16 cellular contexts compared by ENCODE assay signal in genomic region chrX:46582325-46582724, GRCh38. TPM values are rescaled to one million over a fixed set of nuclear protein-coding genes. Genes with fewer than 3 reads are reported as not detected.
A peak's percentile ranks its signal among the peaks of the same experiment; 100 is the strongest.
DNase-seq lines count a peak whose midpoint lies in the region; ATAC-seq and TF ChIP-seq lines count a peak whose summit lies in the region.
"Had no signal": no experiment of that assay in that cellular context is flagged by ENCODE, and none has a peak within 500 bp of the region (broad histone marks: within the 10 kb centered on the region; RNA-seq: fewer than 3 reads in every experiment).

No MANE protein-coding gene starts in this region.

- peaks cover 46% of the 10 kb centered on the region for H3K4me1 Mint-ChIP-seq in WTC11

- H3K4me3 ChIP-seq in smooth muscle cell (no peak overlapping the region), upper lobe of right lung (no peak overlapping the region)
- H3K4me3 ChIP-seq: gastrocnemius medialis had no signal

- H3K36me3 ChIP-seq in smooth muscle cell (ENCODE audit: low read depth), result no peaks in the 10 kb centered on the region
- no peaks in the 10 kb centered on the region for H3K36me3 ChIP-seq in upper lobe of right lung
- H3K36me3 ChIP-seq: gastrocnemius medialis had no signal

- no peaks in the 10 kb centered on the region for H3K27me3 Mint-ChIP-seq in WTC11 (ENCODE audit: low read depth)
- H3K27me3 Mint-ChIP-seq: activated B cell treated with CpG ODN at 0.5 μM for 24 hours had no signal

- intact Hi-C loops in upper lobe of right lung (cut with DNase I), result no loop called here

- H3F3A ChIP-seq in smooth muscle cell (ENCODE audit: low read depth), result no peaks in the 10 kb centered on the region

- no peak for TF ChIP-seq CTCF in WTC11 (IDR thresholded peaks at IDR 0.05)
- TF ChIP-seq CTCF in smooth muscle cell (IDR thresholded peaks at IDR 0.05; ENCODE audit: borderline replicate concordance, insufficient read depth, poor library complexity, severe bottlenecking), result no peak
- no peak for TF ChIP-seq CTCF in upper lobe of right lung (IDR thresholded peaks at IDR 0.05)

- no peaks in the 10 kb centered on the region for H3K79me2 ChIP-seq in smooth muscle cell (ENCODE audit: low read depth)

- H2AFZ ChIP-seq in smooth muscle cell (ENCODE audit: low read depth), result no peak overlapping the region

- 0 out of 2 replicates have a peak, but pooled peaks cover 3% of the 10 kb centered on the region for H3K36me3 Mint-ChIP-seq in WTC11

- ATAC-seq in WTC11 (no peak), upper lobe of right lung (no peak), GM21576 (IDR thresholded peaks at IDR 0.05; ENCODE audit: unreplicated experiment) (no peak)
- ATAC-seq: stimulated activated effector memory CD8-positive, alpha-beta T cell treated with anti-CD3 and anti-CD28 coated beads, Interleukin-12 subunit alpha, Interleukin-12 subunit beta, amount 100 ng/mL, for 72 hours had no signal

- H4K20me1 ChIP-seq in smooth muscle cell (ENCODE audit: low read depth), result no peaks in the 10 kb centered on the region

- no peaks in the 10 kb centered on the region for H3K9me3 Mint-ChIP-seq in WTC11
- H3K9me3 Mint-ChIP-seq: activated B cell treated with CpG ODN at 0.5 μM for 24 hours; stimulated activated effector memory CD8-positive, alpha-beta T cell treated with anti-CD3 and anti-CD28 coated beads, Interleukin-12 subunit alpha, Interleukin-12 subunit beta, amount 100 ng/mL, for 72 hours had no signal

- CTCF ChIA-PET in WTC11 (lab: Charles Lee), result no interaction called here

- peak overlapping the region; percentile 75 for H3K27ac ChIP-seq in smooth muscle cell (ENCODE audit: low read depth)
- H3K27ac ChIP-seq in upper lobe of right lung, result no peak overlapping the region
- H3K27ac ChIP-seq: HL-60 had no signal

- peaks cover 8% of the 10 kb centered on the region for H3K4me1 ChIP-seq in smooth muscle cell (ENCODE audit: low read depth)
- peaks cover 5% of the 10 kb centered on the region for H3K4me1 ChIP-seq in upper lobe of right lung
- H3K4me1 ChIP-seq: Caco-2 had no signal

- DNase-seq in HCEC 1CT (peak; percentile 78), WTC11 (ENCODE audit: low spot score) (no peak), fibroblast of gingiva (ENCODE audit: low read depth) (peak; percentile 69), smooth muscle cell (lab: John Stamatoyannopoulos, UW; ENCODE audit: unreplicated experiment) (no peak), T-helper 1 cell (no peak), NCI-H1417 (lab: John Stamatoyannopoulos, UW) (no peak), upper lobe of right lung (no peak)
- DNase-seq: activated B cell treated with CpG ODN at 0.5 μM for 24 hours, aorta, Caco-2, gastrocnemius medialis, NCI-H1105, NCI-H524 treated with DMSO at 0.1 percent for 48 hours had no signal

- peak overlapping the region; percentile 51 for H3K4me2 ChIP-seq in smooth muscle cell

- H3K9ac ChIP-seq in smooth muscle cell (ENCODE audit: low read depth), result peak overlapping the region; percentile 37

- 69% methylated on average over 3 of the region's 3 CpGs for WGBS in smooth muscle cell (ENCODE audit: low lambda C conversion rate)

- POLR2A ChIA-PET in WTC11 (lab: Charles Lee), result no interaction called here

- H3K27ac Mint-ChIP-seq in WTC11, result peak overlapping the region; percentile 93
- H3K27ac Mint-ChIP-seq: activated B cell treated with CpG ODN at 0.5 μM for 24 hours; stimulated activated effector memory CD8-positive, alpha-beta T cell treated with anti-CD3 and anti-CD28 coated beads, Interleukin-12 subunit alpha, Interleukin-12 subunit beta, amount 100 ng/mL, for 72 hours had no signal

- H3K27me3 ChIP-seq in smooth muscle cell (ENCODE audit: low read depth), result no peaks in the 10 kb centered on the region
- no peaks in the 10 kb centered on the region for H3K27me3 ChIP-seq in upper lobe of right lung

- H3K9me3 ChIP-seq in smooth muscle cell (replicated peaks; ENCODE audit: low read depth), result no peaks in the 10 kb centered on the region
- no peaks in the 10 kb centered on the region for H3K9me3 ChIP-seq in upper lobe of right lung
- H3K9me3 ChIP-seq: Caco-2, gastrocnemius medialis had no signal

- H3K4me3 Mint-ChIP-seq in WTC11, result peak overlapping the region; percentile 41
- H3K4me3 Mint-ChIP-seq: activated B cell treated with CpG ODN at 0.5 μM for 24 hours; stimulated activated effector memory CD8-positive, alpha-beta T cell treated with anti-CD3 and anti-CD28 coated beads, Interleukin-12 subunit alpha, Interleukin-12 subunit beta, amount 100 ng/mL, for 72 hours had no signal

TF ChIP-seq in WTC11, 78 proteins besides CTCF, POLR2A, EP300 and RAD21:
- TF ChIP-seq CREM (CRISPR knock-in tag; IDR thresholded peaks at IDR 0.05) (no peak), ZNF512 (CRISPR knock-in tag; IDR thresholded peaks at IDR 0.05; ENCODE audit: borderline replicate concordance) (no peak), GABPB1 (CRISPR knock-in tag; IDR thresholded peaks at IDR 0.05) (no peak), ZNF425 (CRISPR knock-in tag; conservative IDR thresholded peaks at IDR 0.05) (no peak), USF1 (CRISPR knock-in tag; IDR thresholded peaks at IDR 0.05) (no peak), FOXP1 (CRISPR knock-in tag; IDR thresholded peaks at IDR 0.05; ENCODE audit: borderline replicate concordance) (no peak), HMGXB4 (CRISPR knock-in tag; IDR thresholded peaks at IDR 0.05) (no peak), KAT7 (CRISPR knock-in tag; IDR thresholded peaks at IDR 0.05; ENCODE audit: borderline replicate concordance) (no peak), TEAD4 (CRISPR knock-in tag; IDR thresholded peaks at IDR 0.05) (no peak), ZNF232 (CRISPR knock-in tag; IDR thresholded peaks at IDR 0.05) (no peak)
TF ChIP-seq in WTC11: peak in this region for 0.

RNA-seq across cellular contexts. Expression of gene CHST7, which starts 8.8 kb away (rescaled TPM):
- total RNA-seq in WTC11 (2021) (17.0 to 19.6 TPM (median 18.5 TPM) in 3 replicates), smooth muscle cell (3.5 and 9.3 TPM in 2 replicates), upper lobe of right lung (7.5 TPM)
- polyA plus RNA-seq in smooth muscle cell, result 3.6 and 7.0 TPM in 2 replicates

RNA-seq across cellular contexts. Expression of gene ZNF674, which starts 37.1 kb away (rescaled TPM):
- total RNA-seq in WTC11 (2021), result 4.4 to 7.6 TPM (median 7.0 TPM) in 3 replicates
- 3.5 and 4.0 TPM in 2 replicates for total RNA-seq in smooth muscle cell
- 1.7 and 2.3 TPM in 2 replicates for polyA plus RNA-seq in smooth muscle cell
- total RNA-seq in upper lobe of right lung, result 5.9 TPM

Comparison
In these comparisons a context has a peak if more than half of its experiments do, and no peak if none do; other contexts are left out.
1. DNase-seq: peak in HCEC 1CT (single experiment) and fibroblast of gingiva (single experiment); none in WTC11 (single experiment), smooth muscle cell (single experiment), T-helper 1 cell (0 of 5), NCI-H1417 (0 of 3) and upper lobe of right lung (single experiment).